Comparison of ENCODE assay signal across 1 cellular context in the genomic region with DNA sequence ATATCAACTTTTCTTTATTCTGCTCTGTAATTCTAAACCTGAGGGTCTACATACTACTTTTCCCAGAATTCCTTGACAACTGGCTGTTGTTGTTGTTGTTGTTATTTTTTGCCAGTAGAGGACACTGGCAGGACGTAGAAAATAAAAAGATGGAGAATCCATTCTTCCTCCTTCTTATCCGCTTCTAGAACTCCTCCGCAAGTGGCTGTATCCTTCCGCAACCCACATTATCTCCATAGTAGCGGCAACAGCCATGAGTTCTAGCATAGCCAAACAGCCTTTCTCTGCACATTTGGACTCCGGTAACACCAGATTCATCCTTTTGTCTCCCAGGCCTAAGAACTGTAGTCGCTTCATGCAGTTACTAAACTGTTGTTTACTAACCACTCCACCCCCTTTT.
A peak's percentile ranks its signal among the peaks of the same experiment; 100 is the strongest.
TF ChIP-seq lines count a peak whose summit lies in the region.

No MANE protein-coding gene starts in this region.

TF ChIP-seq in H1, 55 proteins besides CTCF, POLR2A, EP300 and RAD21:
- TF ChIP-seq YY1 (IDR thresholded peaks at IDR 0.05; ENCODE audit: low read depth, low read length) (peak; percentile 62; the same call in 1 of the 2 replicates), PHF8 (conservative IDR thresholded peaks at IDR 0.05; ENCODE audit: low read depth, low read length) (no peak), TEAD4 (IDR thresholded peaks at IDR 0.05; ENCODE audit: low read depth, low read length) (0 out of 2 replicates have a peak, but pooled peaks have one; percentile 40), TAF1 (IDR thresholded peaks at IDR 0.05; ENCODE audit: low read depth, low read length) (no peak), ZNF274 (IDR thresholded peaks at IDR 0.05; ENCODE audit: borderline replicate concordance, extremely low read depth, low read length) (no peak), EZH2 (IDR thresholded peaks at IDR 0.05; ENCODE audit: low read depth, low read length, severe bottlenecking) (no peak), NANOG (IDR thresholded peaks at IDR 0.05; ENCODE audit: insufficient read depth, low read depth, low read length, poor library complexity, severe bottlenecking) (no peak), BCL11A (IDR thresholded peaks at IDR 0.05; ENCODE audit: low read depth in 2 of 2, low read length in 2 of 2) (no peak), CBX8 (IDR thresholded peaks at IDR 0.05; ENCODE audit: borderline replicate concordance, low read depth, low read length) (no peak), KDM4A (IDR thresholded peaks at IDR 0.05; ENCODE audit: low read depth, low read length, severe bottlenecking) (no peak), CHD2 (IDR thresholded peaks at IDR 0.05; ENCODE audit: low read length) (peak; percentile 84), HDAC6 (IDR thresholded peaks at IDR 0.05; ENCODE audit: low read depth, low read length) (no peak)
